Comparison of ENCODE assay signal across 12 cellular contexts in genomic region chr10:122310311-122311050, GRCh38. TPM values are rescaled to one million over a fixed set of nuclear protein-coding genes. Genes with fewer than 3 reads are reported as not detected.
DNase-seq lines count a peak whose midpoint lies in the region; ATAC-seq and TF ChIP-seq lines count a peak whose summit lies in the region.
"Had no signal": no experiment of that assay in that cellular context is flagged by ENCODE, and none has a peak within 500 bp of the region (broad histone marks: within the 10 kb centered on the region; RNA-seq: fewer than 3 reads in every experiment).

No MANE protein-coding gene starts in this region.

- H3K36me3 ChIP-seq in rectal smooth muscle tissue (ENCODE audit: control insufficient read depth, insufficient read depth, low read length) (no peaks in the 10 kb centered on the region), PC-9 (ENCODE audit: low read depth) (no peaks in the 10 kb centered on the region)
- H3K36me3 ChIP-seq in CD4-positive, alpha-beta memory T cell (ENCODE audit: insufficient read depth, low read length), result no peaks in the 10 kb centered on the region

- DNase-seq in HT-29 (ENCODE audit: low spot score) (peak; percentile 91), UCSD-AML1 (lab: John Stamatoyannopoulos, UW; ENCODE audit: unreplicated experiment) (peak; percentile 56), iris pigment epithelial cell (ENCODE audit: low read depth) (peak; percentile 14), PC-9 (no peak), HK-2 (ENCODE audit: unreplicated experiment) (no peak)
- no peak for DNase-seq in CD4-positive, alpha-beta memory T cell
- DNase-seq: CD4-positive, CD25-positive, alpha-beta regulatory T cell; erythroblast; NCI-H2081 treated with DMSO at 0.1 percent for 48 hours had no signal

- no peaks in the 10 kb centered on the region for H3K9me2 ChIP-seq in PC-9 (ENCODE audit: insufficient read depth)

- no peak overlapping the region for H3K4me2 ChIP-seq in PC-9

- H3K9ac ChIP-seq in rectal smooth muscle tissue (ENCODE audit: low read length), result no peak overlapping the region

- peaks cover 9 to 18% of the 10 kb centered on the region in 2 donors for H3K27me3 Mint-ChIP-seq in CD4-positive, alpha-beta memory T cell

- no peaks in the 10 kb centered on the region for H3K79me2 ChIP-seq in PC-9 (ENCODE audit: low read depth)

- H3K27ac ChIP-seq in rectal smooth muscle tissue (ENCODE audit: low read depth, low read length), result peak overlapping the region; percentile 68
- no peak overlapping the region for H3K27ac ChIP-seq in PC-9
- no peak overlapping the region for H3K27ac ChIP-seq in CD4-positive, alpha-beta memory T cell (ENCODE audit: low read depth, low read length)
- H3K27ac ChIP-seq: SK-N-MC had no signal

- CTCF ChIA-PET in PC-9 (lab: Charles Lee), result interaction anchor here (0.7 kb wide), 1 partner anchor 8 kb away, joined by 6 read pairs; no protein-coding TSS in a partner anchor
- CTCF ChIA-PET in CD4-positive, alpha-beta memory T cell (lab: Charles Lee; ENCODE audit: partially characterized antibody), result interaction anchor here (0.8 to 1.0 kb wide), 2 partner anchors 8 to 11 kb away, joined by 3 to 5 read pairs; no protein-coding TSS in a partner anchor

- H3K27me3 ChIP-seq in rectal smooth muscle tissue (ENCODE audit: control insufficient read depth, insufficient read depth, low read length) (no peaks in the 10 kb centered on the region), PC-9 (ENCODE audit: insufficient read depth, low read depth) (no peaks in the 10 kb centered on the region)
- no peaks in the 10 kb centered on the region for H3K27me3 ChIP-seq in CD4-positive, alpha-beta memory T cell (ENCODE audit: insufficient read depth, low read length)

- H3K9me3 Mint-ChIP-seq in CD4-positive, alpha-beta memory T cell, result peaks cover 0 to 6% (median 2%) of the 10 kb centered on the region in 8 donors

- H3K36me3 Mint-ChIP-seq in CD4-positive, alpha-beta memory T cell, result no peaks in the 10 kb centered on the region
- H3K36me3 Mint-ChIP-seq: CD4-positive, CD25-positive, alpha-beta regulatory T cell had no signal

- H3K4me3 ChIP-seq in rectal smooth muscle tissue (ENCODE audit: low read length) (no peak overlapping the region), PC-9 (no peak overlapping the region)
- no peak overlapping the region for H3K4me3 ChIP-seq in CD4-positive, alpha-beta memory T cell (ENCODE audit: low read length in 2 of 2)
- H3K4me3 ChIP-seq: SK-N-MC had no signal

- no peak for TF ChIP-seq CTCF in PC-9 (conservative IDR thresholded peaks at IDR 0.05)

- H3K27ac Mint-ChIP-seq in CD4-positive, alpha-beta memory T cell, result no peak overlapping the region

- POLR2A ChIA-PET in PC-9 (lab: Charles Lee; ENCODE audit: unreplicated experiment), result no interaction called here
- POLR2A ChIA-PET in CD4-positive, alpha-beta memory T cell (lab: Charles Lee; ENCODE audit: partially characterized antibody), result no interaction called here

- intact Hi-C loops in PC-9 (cut with micrococcal nuclease; ENCODE audit: unreplicated experiment), result no loop called here
- intact Hi-C loops in CD4-positive, alpha-beta memory T cell (cut with micrococcal nuclease), result no loop called here

- H4K20me1 ChIP-seq in PC-9 (ENCODE audit: insufficient read depth), result no peaks in the 10 kb centered on the region

- BruUV-seq in PC-9 (replicated peaks; lab: Mats Ljungman, UMichigan), result no TSS peak

- ATAC-seq in GM18511 (IDR thresholded peaks at IDR 0.05; ENCODE audit: unreplicated experiment), result no peak

- peaks cover 9% of the 10 kb centered on the region; the same call in 1 of the 2 replicates for H3F3A ChIP-seq in PC-9 (ENCODE audit: insufficient read depth, low read depth)

- no peaks in the 10 kb centered on the region for H3K9me3 ChIP-seq in PC-9 (ENCODE audit: insufficient read depth, low read depth)
- H3K9me3 ChIP-seq in CD4-positive, alpha-beta memory T cell (ENCODE audit: control insufficient read depth in 1 of 2, low read length in 2 of 2), result no peaks in the 10 kb centered on the region

- H3K4me1 Mint-ChIP-seq in CD4-positive, alpha-beta memory T cell, result peaks cover 0 to 1% (median 0%) of the 10 kb centered on the region in 4 donors
- H3K4me1 Mint-ChIP-seq: CD4-positive, CD25-positive, alpha-beta regulatory T cell had no signal

- H3K4me3 Mint-ChIP-seq in CD4-positive, alpha-beta memory T cell, result no peak overlapping the region
- H3K4me3 Mint-ChIP-seq: CD4-positive, CD25-positive, alpha-beta regulatory T cell had no signal

- H3K4me1 ChIP-seq in rectal smooth muscle tissue (ENCODE audit: control insufficient read depth, insufficient read depth, low read length) (peaks cover 19% of the 10 kb centered on the region), PC-9 (replicated peaks; ENCODE audit: insufficient read depth) (peaks cover 22% of the 10 kb centered on the region)
- H3K4me1 ChIP-seq in CD4-positive, alpha-beta memory T cell (ENCODE audit: insufficient read depth, low read length), result no peaks in the 10 kb centered on the region

- no peak overlapping the region for H2AFZ ChIP-seq in PC-9

RNA-seq across cellular contexts. Expression of gene BTBD16, which starts 39.4 kb away (rescaled TPM):
- total RNA-seq in HT-29 (2014; rRNA removed; shearing (Covaris generic)), result 4.0 and 4.7 TPM in 2 replicates
- total RNA-seq in PC-9 (2021), result 0.28 and 0.37 TPM in 2 replicates
- not detected for total RNA-seq in CD4-positive, alpha-beta memory T cell
- polyA plus RNA-seq in CD4-positive, alpha-beta memory T cell, result under 1 TPM in 1 of 2 donors, not detected in 1; 0.09 TPM
- total RNA-seq: CD4-positive, CD25-positive, alpha-beta regulatory T cell had no signal

Comparison
In these comparisons a context has a peak if more than half of its experiments do, and no peak if none do; other contexts are left out.
1. DNase-seq: peak in HT-29 (single experiment), UCSD-AML1 (single experiment) and iris pigment epithelial cell (single experiment); none in PC-9 (0 of 2), HK-2 (single experiment) and CD4-positive, alpha-beta memory T cell (0 of 5).